Comparison of ENCODE assay signal across 11 cellular contexts in genomic region chr10:112985701-112986510, GRCh38. TPM values are rescaled to one million over a fixed set of nuclear protein-coding genes. Genes with fewer than 3 reads are reported as not detected.
A peak's percentile ranks its signal among the peaks of the same experiment; 100 is the strongest.
DNase-seq lines count a peak whose midpoint lies in the region; ATAC-seq and TF ChIP-seq lines count a peak whose summit lies in the region.
"Had no signal": no experiment of that assay in that cellular context is flagged by ENCODE, and none has a peak within 500 bp of the region (broad histone marks: within the 10 kb centered on the region; RNA-seq: fewer than 3 reads in every experiment).

No MANE protein-coding gene starts in this region.

- no peak overlapping the region for H3K4me3 ChIP-seq in heart left ventricle
- peak overlapping the region; percentile 34 for H3K4me3 ChIP-seq in thoracic aorta

- peaks cover 32% of the 10 kb centered on the region for H3K4me1 Mint-ChIP-seq in activated naive CD4-positive, alpha-beta T cell treated with anti-CD3 and anti-CD28 coated beads for 36 hours (ENCODE audit: low read depth)
- peaks cover 12% of the 10 kb centered on the region for H3K4me1 Mint-ChIP-seq in activated T-helper 2 cell treated with anti-CD3 and anti-CD28 coated beads, Interferon-gamma antibody, Interleukin-2, Interleukin-4, amounts not matched to agents 10 μg/mL and 5 μg/mL and 100 μg/mL, durations not matched to agents 14 hours and 24 hours and 36 hours (ENCODE audit: low read depth)

- CTCF ChIA-PET in activated naive CD4-positive, alpha-beta T cell treated with anti-CD3 and anti-CD28 coated beads for 36 hours (lab: Charles Lee): no interaction called here

- H3K9me3 Mint-ChIP-seq in activated naive CD4-positive, alpha-beta T cell treated with anti-CD3 and anti-CD28 coated beads for 36 hours: no peaks in the 10 kb centered on the region
- peaks cover 5% of the 10 kb centered on the region for H3K9me3 Mint-ChIP-seq in activated T-helper 2 cell treated with anti-CD3 and anti-CD28 coated beads, Interferon-gamma antibody, Interleukin-2, Interleukin-4, amounts not matched to agents 10 μg/mL and 5 μg/mL and 100 μg/mL, durations not matched to agents 14 hours and 24 hours and 36 hours

- peak; percentile 56 for DNase-seq in activated naive CD4-positive, alpha-beta T cell treated with anti-CD3 and anti-CD28 coated beads for 36 hours
- no peak for DNase-seq in activated naive CD4-positive, alpha-beta T cell treated with anti-CD3 and anti-CD28 coated beads, Interleukin-2, amount 50 U/mL, for 16 hours
- DNase-seq in RPMI7951 (ENCODE audit: low read depth): peak; percentile 16
- no peak for DNase-seq in heart left ventricle
- DNase-seq in thoracic aorta (ENCODE audit: low spot score): no peak
- no peak for DNase-seq in cortex of kidney (lab: John Stamatoyannopoulos, UW)
- DNase-seq in activated T-helper 2 cell treated with anti-CD3 and anti-CD28 coated beads, Interferon-gamma antibody, Interleukin-2, Interleukin-4, amounts not matched to agents 10 μg/mL and 5 μg/mL and 100 μg/mL, durations not matched to agents 14 hours and 24 hours and 36 hours (ENCODE audit: low spot score): no peak
- DNase-seq in germinal center (ENCODE audit: low spot score): no peak
- DNase-seq: central memory CD4-positive, alpha-beta T cell; COR-L47 had no signal

- ATAC-seq in heart left ventricle: peak in 3 of 4 donors; percentile 27 to 68 (median 35)
- ATAC-seq in thoracic aorta (ENCODE audit: insufficient number of reproducible peaks, low FRiP score, low read depth): peak; percentile 24

- H3K27me3 Mint-ChIP-seq in activated naive CD4-positive, alpha-beta T cell treated with anti-CD3 and anti-CD28 coated beads for 36 hours (ENCODE audit: low read depth): peaks cover 65% of the 10 kb centered on the region
- peaks cover 72% of the 10 kb centered on the region for H3K27me3 Mint-ChIP-seq in activated T-helper 2 cell treated with anti-CD3 and anti-CD28 coated beads, Interferon-gamma antibody, Interleukin-2, Interleukin-4, amounts not matched to agents 10 μg/mL and 5 μg/mL and 100 μg/mL, durations not matched to agents 14 hours and 24 hours and 36 hours (ENCODE audit: low read depth)

- H3K36me3 ChIP-seq in heart left ventricle (no peaks in the 10 kb centered on the region), thoracic aorta (no peaks in the 10 kb centered on the region)

- no peak for TF ChIP-seq CTCF in heart left ventricle (IDR thresholded peaks at IDR 0.05)
- no peak for TF ChIP-seq CTCF in thoracic aorta (IDR thresholded peaks at IDR 0.05)

- intact Hi-C loops in activated naive CD4-positive, alpha-beta T cell treated with anti-CD3 and anti-CD28 coated beads for 36 hours (cut with micrococcal nuclease): loop anchor here (1.0 to 10.0 kb wide), 6 partner anchors 21 to 699 kb away; partner anchors contain the start of gene TCF7L2
- intact Hi-C loops in heart left ventricle (cut with DNase I): no loop called here
- intact Hi-C loops in activated T-helper 2 cell treated with anti-CD3 and anti-CD28 coated beads, Interferon-gamma antibody, Interleukin-2, Interleukin-4, amounts not matched to agents 10 μg/mL and 5 μg/mL and 100 μg/mL, durations not matched to agents 14 hours and 24 hours and 36 hours (cut with micrococcal nuclease): no loop called here

- TF ChIP-seq POLR2A in heart left ventricle (IDR thresholded peaks at IDR 0.05): no peak

- peak overlapping the region in 1 of 12 donors; percentile 35 for H3K27ac ChIP-seq in heart left ventricle
- H3K27ac ChIP-seq in thoracic aorta: peak overlapping the region in 1 of 2 donors; percentile 11
- H3K27ac ChIP-seq: parathyroid adenoma had no signal

- H3K4me1 ChIP-seq in heart left ventricle (peaks cover 4 to 64% (median 38%) of the 10 kb centered on the region in 12 donors), thoracic aorta (ENCODE audit: control insufficient read depth in 1 of 2, low read depth in 2 of 2) (peaks cover 35 to 42% of the 10 kb centered on the region in 2 donors)

- H3K27me3 ChIP-seq in heart left ventricle: no peaks in the 10 kb centered on the region
- H3K27me3 ChIP-seq in thoracic aorta (replicated peaks; ENCODE audit: insufficient read depth): no peaks in the 10 kb centered on the region

- no peaks in the 10 kb centered on the region for H3K9me3 ChIP-seq in heart left ventricle
- H3K9me3 ChIP-seq in thoracic aorta: no peaks in the 10 kb centered on the region

- H3K4me3 Mint-ChIP-seq in activated naive CD4-positive, alpha-beta T cell treated with anti-CD3 and anti-CD28 coated beads for 36 hours: peak overlapping the region; percentile 32
- no peak overlapping the region for H3K4me3 Mint-ChIP-seq in activated T-helper 2 cell treated with anti-CD3 and anti-CD28 coated beads, Interferon-gamma antibody, Interleukin-2, Interleukin-4, amounts not matched to agents 10 μg/mL and 5 μg/mL and 100 μg/mL, durations not matched to agents 14 hours and 24 hours and 36 hours (ENCODE audit: low read depth)

- H3K27ac Mint-ChIP-seq in activated naive CD4-positive, alpha-beta T cell treated with anti-CD3 and anti-CD28 coated beads for 36 hours: no peak overlapping the region
- H3K27ac Mint-ChIP-seq in activated T-helper 2 cell treated with anti-CD3 and anti-CD28 coated beads, Interferon-gamma antibody, Interleukin-2, Interleukin-4, amounts not matched to agents 10 μg/mL and 5 μg/mL and 100 μg/mL, durations not matched to agents 14 hours and 24 hours and 36 hours: no peak overlapping the region

- 68 to 74% (median 71%) methylated on average over 6 of the region's 6 CpGs for WGBS in heart left ventricle, 4 donors

- no peaks in the 10 kb centered on the region for H3K36me3 Mint-ChIP-seq in activated naive CD4-positive, alpha-beta T cell treated with anti-CD3 and anti-CD28 coated beads for 36 hours (ENCODE audit: low read depth)
- no peaks in the 10 kb centered on the region for H3K36me3 Mint-ChIP-seq in activated T-helper 2 cell treated with anti-CD3 and anti-CD28 coated beads, Interferon-gamma antibody, Interleukin-2, Interleukin-4, amounts not matched to agents 10 μg/mL and 5 μg/mL and 100 μg/mL, durations not matched to agents 14 hours and 24 hours and 36 hours (ENCODE audit: low read depth)

RNA-seq across cellular contexts. Expression of gene TCF7L2, which starts 35.9 kb away (rescaled TPM):
- total RNA-seq in activated naive CD4-positive, alpha-beta T cell treated with anti-CD3 and anti-CD28 coated beads for 36 hours: 1 to 10 TPM; 2.0 to 2.1 TPM
- 0.96 and 2.1 TPM in 2 replicates for total RNA-seq in RPMI7951 (2014; rRNA removed; shearing (Covaris generic))
- total RNA-seq in heart left ventricle: 10 to 100 TPM in 5 of 9 donors, 1 to 10 TPM in 4; 5.9 to 17.5 (median 11.1) TPM
- polyA plus RNA-seq in heart left ventricle: 1 to 10 TPM; 4.3 to 5.4 TPM
- total RNA-seq in thoracic aorta: 10 to 100 TPM; 21.4 to 50.5 TPM
- total RNA-seq in activated T-helper 2 cell treated with anti-CD3 and anti-CD28 coated beads, Interferon-gamma antibody, Interleukin-2, Interleukin-4, amounts not matched to agents 10 μg/mL and 5 μg/mL and 100 μg/mL, durations not matched to agents 14 hours and 24 hours and 36 hours: 0.52 and 0.76 TPM in 2 replicates

Comparison
In these comparisons a context has a peak if more than half of its experiments do, and no peak if none do; other contexts are left out.
1. DNase-seq: peak in activated naive CD4-positive, alpha-beta T cell treated with anti-CD3 and anti-CD28 coated beads for 36 hours (single experiment) and RPMI7951 (single experiment); none in activated naive CD4-positive, alpha-beta T cell treated with anti-CD3 and anti-CD28 coated beads, Interleukin-2, amount 50 U/mL, for 16 hours (single experiment), heart left ventricle (0 of 5), thoracic aorta (single experiment), cortex of kidney (single experiment), activated T-helper 2 cell treated with anti-CD3 and anti-CD28 coated beads, Interferon-gamma antibody, Interleukin-2, Interleukin-4, amounts not matched to agents 10 μg/mL and 5 μg/mL and 100 μg/mL, durations not matched to agents 14 hours and 24 hours and 36 hours (single experiment) and germinal center (single experiment).